In the genomic region with DNA sequence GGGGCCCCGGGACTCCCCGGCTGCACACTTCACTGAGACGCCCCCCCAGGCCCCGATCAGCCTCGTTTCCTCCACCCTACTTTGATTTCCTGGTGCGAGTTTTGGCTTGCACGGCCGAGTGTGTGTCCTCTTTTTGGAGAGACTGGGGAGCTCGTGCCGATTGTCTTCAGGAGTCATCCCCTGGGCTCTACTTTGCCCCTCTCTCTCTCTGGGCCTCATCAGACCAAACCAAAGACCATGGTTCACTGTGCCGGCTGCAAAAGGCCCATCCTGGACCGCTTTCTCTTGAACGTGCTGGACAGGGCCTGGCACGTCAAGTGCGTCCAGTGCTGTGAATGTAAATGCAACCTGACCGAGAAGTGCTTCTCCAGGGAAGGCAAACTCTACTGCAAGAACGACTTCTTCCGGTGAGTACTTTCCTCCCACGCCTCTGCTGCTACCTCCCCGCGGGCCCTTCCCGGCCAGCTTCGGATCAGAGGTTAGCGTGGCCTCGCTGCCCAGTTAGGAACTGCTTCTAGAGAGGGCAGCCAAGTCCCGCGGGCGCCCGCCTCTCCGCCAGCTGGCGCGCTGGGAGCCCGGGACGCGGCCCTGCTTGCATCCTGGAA, we compare ENCODE assay signal across 8 cellular contexts. TPM values are rescaled to one million over a fixed set of nuclear protein-coding genes. Genes with fewer than 3 reads are reported as not detected.
DNase-seq lines count a peak whose midpoint lies in the region; ATAC-seq, FAIRE-seq and TF ChIP-seq lines count a peak whose summit lies in the region.

No MANE protein-coding gene starts in this region.

- intact Hi-C loops in activated T-helper 2 cell treated with anti-CD3 and anti-CD28 coated beads, Interferon-gamma antibody, Interleukin-2, Interleukin-4, amounts not matched to agents 10 μg/mL and 5 μg/mL and 100 μg/mL, durations not matched to agents 14 hours and 24 hours and 36 hours (cut with micrococcal nuclease): loop anchor here (5.0 kb wide), 1 partner anchor 131 kb away; no protein-coding TSS in a partner anchor
- intact Hi-C loops in kidney (cut with DNase I): no loop called here

- peaks cover 8 to 16% of the 10 kb centered on the region in 2 donors for H3K4me1 ChIP-seq in kidney (ENCODE audit: control insufficient read depth in 1 of 2, insufficient read depth in 1 of 2, low read depth in 1 of 2, low read length in 2 of 2)

- peak overlapping the region in 1 of 2 donors; percentile 73 for H3K9ac ChIP-seq in kidney (ENCODE audit: low read length in 2 of 2)

- in situ Hi-C loops in GM13976 (cut with MboI; ENCODE audit: low sequenced_read_pairs, unreplicated experiment): no loop called here

- H3K27me3 Mint-ChIP-seq in activated T-helper 2 cell treated with anti-CD3 and anti-CD28 coated beads, Interferon-gamma antibody, Interleukin-2, Interleukin-4, amounts not matched to agents 10 μg/mL and 5 μg/mL and 100 μg/mL, durations not matched to agents 14 hours and 24 hours and 36 hours (ENCODE audit: low read depth): peaks cover 72% of the 10 kb centered on the region

- peak overlapping the region; percentile 78 to 86 for H3K27ac ChIP-seq in kidney (ENCODE audit: low read depth in 2 of 2, low read length in 2 of 2)

- FAIRE-seq in kidney (lab: Jason Lieb, UNC): no peak

- no peaks in the 10 kb centered on the region for H3K36me3 Mint-ChIP-seq in activated T-helper 2 cell treated with anti-CD3 and anti-CD28 coated beads, Interferon-gamma antibody, Interleukin-2, Interleukin-4, amounts not matched to agents 10 μg/mL and 5 μg/mL and 100 μg/mL, durations not matched to agents 14 hours and 24 hours and 36 hours (ENCODE audit: low read depth)

- no peaks in the 10 kb centered on the region for H3K9me3 Mint-ChIP-seq in activated T-helper 2 cell treated with anti-CD3 and anti-CD28 coated beads, Interferon-gamma antibody, Interleukin-2, Interleukin-4, amounts not matched to agents 10 μg/mL and 5 μg/mL and 100 μg/mL, durations not matched to agents 14 hours and 24 hours and 36 hours

- H3K9me3 ChIP-seq in kidney (ENCODE audit: control insufficient read depth in 1 of 2, low read length in 2 of 2): no peaks in the 10 kb centered on the region

- H3K4me3 Mint-ChIP-seq in activated T-helper 2 cell treated with anti-CD3 and anti-CD28 coated beads, Interferon-gamma antibody, Interleukin-2, Interleukin-4, amounts not matched to agents 10 μg/mL and 5 μg/mL and 100 μg/mL, durations not matched to agents 14 hours and 24 hours and 36 hours (ENCODE audit: low read depth): peak overlapping the region; percentile 55

- no peak for ATAC-seq in GM21529 (IDR thresholded peaks at IDR 0.05; ENCODE audit: unreplicated experiment)
- no peak for ATAC-seq in GM19035 (IDR thresholded peaks at IDR 0.05; ENCODE audit: unreplicated experiment)

- peak overlapping the region; percentile 49 for H3K27ac Mint-ChIP-seq in activated T-helper 2 cell treated with anti-CD3 and anti-CD28 coated beads, Interferon-gamma antibody, Interleukin-2, Interleukin-4, amounts not matched to agents 10 μg/mL and 5 μg/mL and 100 μg/mL, durations not matched to agents 14 hours and 24 hours and 36 hours

- TF ChIP-seq CTCF in GM13976 (IDR thresholded peaks at IDR 0.05; ENCODE audit: borderline replicate concordance, control extremely low read depth, extremely low read depth, insufficient read depth, missing control alignments): no peak
- TF ChIP-seq CTCF in kidney (IDR thresholded peaks at IDR 0.05; ENCODE audit: borderline replicate concordance, extremely low read depth, insufficient read depth): no peak

- H3K4me3 ChIP-seq in kidney (ENCODE audit: low read length in 2 of 2): peak overlapping the region; percentile 77 to 81

- no peaks in the 10 kb centered on the region for H3K36me3 ChIP-seq in kidney (ENCODE audit: control insufficient read depth in 1 of 2, insufficient read depth in 2 of 2, low read length in 2 of 2)

- DNase-seq in AG20443 (ENCODE audit: low spot score) (peak; percentile 30), GM13976 (ENCODE audit: low spot score) (peak; percentile 65), kidney (no peak), NCI-H2107 treated with DMSO at 0.1 percent for 48 hours (lab: John Stamatoyannopoulos, UW; ENCODE audit: unreplicated experiment) (no peak), NOMO-1 treated with DMSO at 0.1 percent for 48 hours (lab: John Stamatoyannopoulos, UW; ENCODE audit: unreplicated experiment) (no peak)
- DNase-seq in activated T-helper 2 cell treated with anti-CD3 and anti-CD28 coated beads, Interferon-gamma antibody, Interleukin-2, Interleukin-4, amounts not matched to agents 10 μg/mL and 5 μg/mL and 100 μg/mL, durations not matched to agents 14 hours and 24 hours and 36 hours (ENCODE audit: low spot score): no peak

- H3K4me1 Mint-ChIP-seq in activated T-helper 2 cell treated with anti-CD3 and anti-CD28 coated beads, Interferon-gamma antibody, Interleukin-2, Interleukin-4, amounts not matched to agents 10 μg/mL and 5 μg/mL and 100 μg/mL, durations not matched to agents 14 hours and 24 hours and 36 hours (ENCODE audit: low read depth): peaks cover 20% of the 10 kb centered on the region

RNA-seq across cellular contexts. Expression of gene LHX1, which starts 0.8 kb away (rescaled TPM):
- total RNA-seq in activated T-helper 2 cell treated with anti-CD3 and anti-CD28 coated beads, Interferon-gamma antibody, Interleukin-2, Interleukin-4, amounts not matched to agents 10 μg/mL and 5 μg/mL and 100 μg/mL, durations not matched to agents 14 hours and 24 hours and 36 hours: 0.23 and 0.37 TPM in 2 replicates
- total RNA-seq in kidney: 18.4 TPM
- polyA plus RNA-seq in kidney (ENCODE audit: insufficient read depth, low read depth, low replicate concordance): 10.6 TPM

RNA-seq across cellular contexts. Expression of gene AATF, which starts 10.7 kb away (rescaled TPM):
- 101 and 107 TPM in 2 replicates for total RNA-seq in activated T-helper 2 cell treated with anti-CD3 and anti-CD28 coated beads, Interferon-gamma antibody, Interleukin-2, Interleukin-4, amounts not matched to agents 10 μg/mL and 5 μg/mL and 100 μg/mL, durations not matched to agents 14 hours and 24 hours and 36 hours
- total RNA-seq in kidney: 36.8 TPM
- 50.4 TPM for polyA plus RNA-seq in kidney (ENCODE audit: insufficient read depth, low read depth, low replicate concordance)

Comparison
In these comparisons a context has a peak if more than half of its experiments do, and no peak if none do; other contexts are left out.
1. DNase-seq: peak in AG20443 (single experiment) and GM13976 (single experiment); none in activated T-helper 2 cell treated with anti-CD3 and anti-CD28 coated beads, Interferon-gamma antibody, Interleukin-2, Interleukin-4, amounts not matched to agents 10 μg/mL and 5 μg/mL and 100 μg/mL, durations not matched to agents 14 hours and 24 hours and 36 hours (single experiment), kidney (single experiment), NCI-H2107 treated with DMSO at 0.1 percent for 48 hours (single experiment) and NOMO-1 treated with DMSO at 0.1 percent for 48 hours (single experiment).
2. RNA of gene LHX1, which starts 0.8 kb away (total RNA-seq): 18.4 TPM in kidney (single experiment); 0.23 to 0.37 TPM in activated T-helper 2 cell treated with anti-CD3 and anti-CD28 coated beads, Interferon-gamma antibody, Interleukin-2, Interleukin-4, amounts not matched to agents 10 μg/mL and 5 μg/mL and 100 μg/mL, durations not matched to agents 14 hours and 24 hours and 36 hours; every median in the first group is over 10 times any median in the second.